ENCODE assay signal across 12 cellular contexts in the genomic region with DNA sequence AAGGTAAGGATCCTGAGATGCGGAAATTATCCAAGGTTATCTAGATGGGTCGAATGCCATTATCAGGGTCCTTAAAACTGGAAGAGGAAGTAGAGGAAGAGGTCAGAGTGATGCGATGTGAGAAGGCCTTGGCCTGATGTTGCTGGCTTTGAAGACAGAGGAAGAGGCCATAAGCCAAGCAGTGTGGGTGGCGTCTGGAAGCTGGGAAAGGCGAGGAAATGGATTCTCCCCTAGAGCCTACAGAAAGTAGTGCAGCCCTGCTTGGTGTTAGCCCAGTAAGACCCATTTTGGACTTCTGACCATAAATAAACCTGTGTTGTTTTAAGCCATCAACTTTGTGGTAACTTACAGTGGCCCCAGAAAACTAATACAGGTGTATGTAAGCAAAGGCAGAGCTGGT. TPM values are rescaled to one million over a fixed set of nuclear protein-coding genes. Genes with fewer than 3 reads are reported as not detected.
DNase-seq lines count a peak whose midpoint lies in the region; ATAC-seq, FAIRE-seq and TF ChIP-seq lines count a peak whose summit lies in the region.
"Had no signal": no experiment of that assay in that cellular context is flagged by ENCODE, and none has a peak within 500 bp of the region (broad histone marks: within the 10 kb centered on the region; RNA-seq: fewer than 3 reads in every experiment).

No MANE protein-coding gene starts in this region.

- ATAC-seq in SK-N-SH treated with all-trans-retinoic acid at 6 μM for 48 hours (no peak), HCT116 (no peak), K562 (no peak), HG02885 (IDR thresholded peaks at IDR 0.05; ENCODE audit: poor library complexity, unreplicated experiment) (no peak)
- no peak for ATAC-seq in natural killer cell treated with Interleukin-12 subunit alpha and Interleukin-12 subunit beta and Interleukin-15 and Interleukin-18, amount 100 ng/mL, for 72 hours

- RAD21 ChIA-PET in HCT116 (lab: Charles Lee; ENCODE audit: low non-redundant PET in 1 of 2, low total read pairs in 2 of 2, uncharacterized antibody in 2 of 2, unreplicated experiment in 2 of 2), result no interaction called here

- H3K4me1 ChIP-seq in SK-N-SH (ENCODE audit: control insufficient read depth in 1 of 2, insufficient read depth in 2 of 2, low read depth in 1 of 2, low read length in 1 of 2) (peaks cover 0 to 17% of the 10 kb centered on the region in 2 experiments; a peak in 2 of 4 replicates), HCT116 (ENCODE audit: control insufficient read depth in 1 of 2, insufficient read depth in 2 of 2, low read length in 2 of 2) (peaks cover 16 to 48% of the 10 kb centered on the region in 2 experiments), K562 (replicated peaks in 1 of 2; ENCODE audit: control insufficient read depth in 2 of 2, insufficient read depth in 2 of 2, low read length in 2 of 2) (peaks cover 34 to 35% of the 10 kb centered on the region in 2 experiments)

- H3K27ac ChIP-seq in SK-N-SH (ENCODE audit: low read depth in 2 of 2, low read length in 1 of 2), result no peak overlapping the region
- H3K27ac ChIP-seq in HCT116 (ENCODE audit: low read depth, low read length), result 0 out of 2 replicates have a peak overlapping the region, but pooled peaks have one; percentile 2
- no peak overlapping the region for H3K27ac ChIP-seq in K562 (ENCODE audit: extremely low read depth, low read depth, low read length)
- no peak overlapping the region for H3K27ac ChIP-seq in WERI-Rb-1

- 86% methylated on average over 5 of the region's 5 CpGs for WGBS in SK-N-SH (ENCODE audit: low lambda C conversion rate)
- 80% methylated on average over 5 of the region's 5 CpGs for WGBS in K562 (ENCODE audit: insufficient coverage, low coverage, missing lambda C conversion rate)

- TF ChIP-seq CTCF in SK-N-SH (IDR thresholded peaks at IDR 0.05) (0 out of 2 replicates have a peak, but pooled peaks have one; percentile 14), HCT116 (IDR thresholded peaks at IDR 0.05 in 2 of 3, conservative IDR thresholded peaks at IDR 0.05 in 1 of 3; ENCODE audit: borderline replicate concordance in 1 of 3, insufficient read depth in 1 of 3, low read depth in 2 of 3, low read length in 2 of 3) (peak in 2 of 3 experiments; percentile 27 to 33; a peak in 2 of 6 replicates), K562 (IDR thresholded peaks at IDR 0.05 in 2 of 3, conservative IDR thresholded peaks at IDR 0.05 in 1 of 3; ENCODE audit: insufficient read depth in 2 of 3, low read depth in 1 of 3, low read length in 3 of 3) (no peak), WERI-Rb-1 (IDR thresholded peaks at IDR 0.05; ENCODE audit: low read depth, low read length) (no peak)

- H3K27me3 ChIP-seq in SK-N-SH (ENCODE audit: insufficient read depth) (no peaks in the 10 kb centered on the region), HCT116 (ENCODE audit: insufficient read depth, low read length) (no peaks in the 10 kb centered on the region), K562 (ENCODE audit: control insufficient read depth in 2 of 2, insufficient read depth in 2 of 2, low read length in 2 of 2) (no peaks in the 10 kb centered on the region), WERI-Rb-1 (ENCODE audit: insufficient read depth, low read depth, severe bottlenecking) (no peaks in the 10 kb centered on the region)

- no peak overlapping the region for H2AFZ ChIP-seq in SK-N-SH (ENCODE audit: low read depth)
- H2AFZ ChIP-seq in HCT116 (ENCODE audit: low read depth, low read length, poor library complexity, severe bottlenecking), result no peak overlapping the region
- H2AFZ ChIP-seq in K562 (ENCODE audit: low read depth, low read length), result no peak overlapping the region

- peaks cover 38% of the 10 kb centered on the region for H3K79me2 ChIP-seq in SK-N-SH (ENCODE audit: insufficient read depth)
- H3K79me2 ChIP-seq in HCT116 (ENCODE audit: insufficient read depth, low read length), result peaks cover 64% of the 10 kb centered on the region
- peaks cover 49% of the 10 kb centered on the region for H3K79me2 ChIP-seq in K562 (ENCODE audit: control insufficient read depth, insufficient read depth, low read length)

- H3K9me1 ChIP-seq in K562 (ENCODE audit: control insufficient read depth, insufficient read depth, low read length), result no peaks in the 10 kb centered on the region

- intact Hi-C loops in HCT116 (cut with micrococcal nuclease) (no loop called here), K562 (cut with micrococcal nuclease) (no loop called here)

- BruUV-seq in HCT116 (replicated peaks; lab: Mats Ljungman, UMichigan), result no TSS peak
- no TSS peak for BruUV-seq in K562 (replicated peaks; lab: Mats Ljungman, UMichigan)

- POLR2A ChIA-PET in SK-N-SH (lab: Yijun Ruan, JAX), result interaction anchor here (0.6 to 1.1 kb wide), 2 partner anchors 43 to 73 kb away, joined by 3 to 5 read pairs; no protein-coding TSS in a partner anchor
- POLR2A ChIA-PET in HCT116 (lab: Charles Lee), result no interaction called here
- POLR2A ChIA-PET in K562 (lab: Yijun Ruan, JAX), result interaction anchor here (0.6 to 1.5 kb wide), 2 partner anchors 16 to 273 kb away, joined by 3 read pairs; no protein-coding TSS in a partner anchor

- CTCF ChIA-PET in SK-N-SH (lab: Yijun Ruan, JAX), result interaction anchor here (0.9 to 2.7 kb wide), 14 partner anchors 10 to 105 kb away, joined by 3 to 20 read pairs (median 4); no protein-coding TSS in a partner anchor
- CTCF ChIA-PET in HCT116 (lab: Charles Lee), result interaction anchor here (2.4 kb wide), 1 partner anchor 17 kb away, joined by 11 read pairs; no protein-coding TSS in a partner anchor
- CTCF ChIA-PET in K562 (lab: Yijun Ruan, JAX; ENCODE audit: low intra/inter-chr PET ratio), result no interaction called here

- H3K9me2 ChIP-seq in SK-N-SH (no peaks in the 10 kb centered on the region), HCT116 (ENCODE audit: insufficient read depth) (no peaks in the 10 kb centered on the region)

- H3K9ac ChIP-seq in SK-N-SH, result no peak overlapping the region
- H3K9ac ChIP-seq in HCT116 (ENCODE audit: low read length), result no peak overlapping the region
- H3K9ac ChIP-seq in K562 (ENCODE audit: insufficient read depth in 1 of 2, low read depth in 2 of 2, low read length in 2 of 2), result no peak overlapping the region

- in situ Hi-C loops in K562 (cut with MboI), result loop anchor here (5.0 kb wide), 1 partner anchor 76 kb away; no protein-coding TSS in a partner anchor

- H3K9me3 ChIP-seq in SK-N-SH, result no peaks in the 10 kb centered on the region
- peaks cover 4 to 17% of the 10 kb centered on the region in 2 experiments; a peak in 2 of 4 replicates for H3K9me3 ChIP-seq in HCT116 (ENCODE audit: control insufficient read depth in 1 of 2, insufficient read depth in 1 of 2, low read depth in 1 of 2, low read length in 2 of 2)
- no peaks in the 10 kb centered on the region for H3K9me3 ChIP-seq in K562 (replicated peaks; ENCODE audit: control insufficient read depth, insufficient read depth, low read depth, low read length)
- no peaks in the 10 kb centered on the region for H3K9me3 ChIP-seq in WERI-Rb-1 (ENCODE audit: severe bottlenecking)

- peak overlapping the region; percentile 71 to 88 for H3K27ac Mint-ChIP-seq in natural killer cell treated with Interleukin-12 subunit alpha and Interleukin-12 subunit beta and Interleukin-15 and Interleukin-18, amount 100 ng/mL, for 72 hours
- H3K27ac Mint-ChIP-seq: activated naive CD4-positive, alpha-beta T cell treated with anti-CD3 and anti-CD28 coated beads for 36 hours had no signal

- DNase-seq in SK-N-SH, result no peak
- no peak for DNase-seq in HCT116 (ENCODE audit: low read depth, low spot score)
- DNase-seq in K562 (ENCODE audit: extremely low read depth in 1 of 4, low spot score in 3 of 4), result no peak
- DNase-seq in natural killer cell treated with Interleukin-12 subunit alpha and Interleukin-12 subunit beta and Interleukin-15 and Interleukin-18, amount 100 ng/mL, for 72 hours (ENCODE audit: low spot score), result no peak
- no peak for DNase-seq in HUDEP-2 (lab: John Stamatoyannopoulos, UW; ENCODE audit: unreplicated experiment in 76 of 76)
- DNase-seq in WERI-Rb-1, result no peak
- DNase-seq: activated naive CD4-positive, alpha-beta T cell treated with anti-CD3 and anti-CD28 coated beads for 36 hours; NCI-H2029 treated with DMSO at 0.1 percent for 48 hours; spleen had no signal

- H3K36me3 Mint-ChIP-seq in natural killer cell treated with Interleukin-12 subunit alpha and Interleukin-12 subunit beta and Interleukin-15 and Interleukin-18, amount 100 ng/mL, for 72 hours, result no peaks in the 10 kb centered on the region

- peak overlapping the region; percentile 86 for H3K4me2 ChIP-seq in SK-N-SH
- peak overlapping the region; percentile 79; the same call in 1 of the 2 replicates for H3K4me2 ChIP-seq in HCT116 (ENCODE audit: low read length)
- no peak overlapping the region for H3K4me2 ChIP-seq in K562 (ENCODE audit: insufficient read depth, low read length)

- H3K9me3 Mint-ChIP-seq in natural killer cell treated with Interleukin-12 subunit alpha and Interleukin-12 subunit beta and Interleukin-15 and Interleukin-18, amount 100 ng/mL, for 72 hours, result no peaks in the 10 kb centered on the region
- H3K9me3 Mint-ChIP-seq: activated naive CD4-positive, alpha-beta T cell treated with anti-CD3 and anti-CD28 coated beads for 36 hours had no signal

- no peak for FAIRE-seq in K562 (lab: Jason Lieb, UNC)

- peaks cover 14% of the 10 kb centered on the region; the same call in 1 of the 2 replicates for H4K20me1 ChIP-seq in SK-N-SH (ENCODE audit: insufficient read depth)
- peaks cover 3% of the 10 kb centered on the region; the same call in 1 of the 2 replicates for H4K20me1 ChIP-seq in HCT116 (ENCODE audit: insufficient read depth)
- no peaks in the 10 kb centered on the region for H4K20me1 ChIP-seq in K562 (replicated peaks; ENCODE audit: control insufficient read depth, insufficient read depth, low read length)

- H3K27me3 Mint-ChIP-seq in natural killer cell treated with Interleukin-12 subunit alpha and Interleukin-12 subunit beta and Interleukin-15 and Interleukin-18, amount 100 ng/mL, for 72 hours, result peaks cover 0 to 3% of the 10 kb centered on the region in 2 donors

- no peak for TF ChIP-seq RAD21 in SK-N-SH (IDR thresholded peaks at IDR 0.05; ENCODE audit: low read length)
- no peak for TF ChIP-seq RAD21 in HCT116 (IDR thresholded peaks at IDR 0.05; ENCODE audit: low read depth)
- no peak for TF ChIP-seq RAD21 in K562 (CRISPR knock-in tag; conservative IDR thresholded peaks at IDR 0.05 in 1 of 2, IDR thresholded peaks at IDR 0.05 in 1 of 2)

- no peak for TF ChIP-seq EP300 in SK-N-SH (IDR thresholded peaks at IDR 0.05; ENCODE audit: borderline replicate concordance in 1 of 2, low read depth in 1 of 2, low read length in 1 of 2)
- TF ChIP-seq EP300 in K562 (IDR thresholded peaks at IDR 0.05; ENCODE audit: low read length), result no peak

- peaks cover 31 to 34% of the 10 kb centered on the region in 2 donors for H3K4me1 Mint-ChIP-seq in natural killer cell treated with Interleukin-12 subunit alpha and Interleukin-12 subunit beta and Interleukin-15 and Interleukin-18, amount 100 ng/mL, for 72 hours (ENCODE audit: low read depth in 2 of 2)

- no peak overlapping the region for H3K4me3 ChIP-seq in SK-N-SH (ENCODE audit: low read depth in 2 of 2, low read length in 1 of 2)
- H3K4me3 ChIP-seq in HCT116 (replicated peaks in 1 of 2; ENCODE audit: low read depth in 1 of 2, low read length in 2 of 2), result no peak overlapping the region
- no peak overlapping the region for H3K4me3 ChIP-seq in K562
- H3K4me3 ChIP-seq in WERI-Rb-1 (ENCODE audit: low read depth, low read length), result no peak overlapping the region

- H3K36me3 ChIP-seq in SK-N-SH (replicated peaks in 1 of 2; ENCODE audit: control insufficient read depth in 1 of 2, insufficient read depth in 2 of 2, low read length in 1 of 2) (peaks cover 22 to 39% of the 10 kb centered on the region in 2 experiments), HCT116 (ENCODE audit: control insufficient read depth in 1 of 2, insufficient read depth in 2 of 2, low read length in 2 of 2) (peaks cover 18 to 42% of the 10 kb centered on the region in 2 experiments), K562 (ENCODE audit: control insufficient read depth, insufficient read depth, low read length) (peaks cover 41% of the 10 kb centered on the region), WERI-Rb-1 (peaks cover 35% of the 10 kb centered on the region)

- H3F3A ChIP-seq in SK-N-SH (replicated peaks; ENCODE audit: insufficient read depth), result peaks cover 10% of the 10 kb centered on the region

- TF ChIP-seq POLR2A in HCT116 (IDR thresholded peaks at IDR 0.05; ENCODE audit: borderline replicate concordance, extremely low read depth, insufficient read depth, insufficient read length), result no peak
- no peak for TF ChIP-seq POLR2A in K562 (conservative IDR thresholded peaks at IDR 0.05)

- peak overlapping the region; percentile 92 for H3K4me3 Mint-ChIP-seq in natural killer cell treated with Interleukin-12 subunit alpha and Interleukin-12 subunit beta and Interleukin-15 and Interleukin-18, amount 100 ng/mL, for 72 hours

RNA-seq across cellular contexts. Expression of gene SRXN1, which starts 2.0 kb away (rescaled TPM):
- polyA plus RNA-seq in SK-N-SH (2012; rRNA removed) (26.2 and 36.0 TPM in 2 replicates), K562 (2011; rRNA removed) (35.4 and 36.4 TPM in 2 replicates), K562 (2014; fragmentation: Illumina TruSeq; extraction: Trizol) (33.9 and 34.1 TPM in 2 replicates), K562 (2014; fragmentation: Nextera tagmentation; extraction: Ambion mirVana) (1 to 10 TPM; 6.8 to 8.4 TPM), K562 (2014; rRNA removed) (19.4 and 24.4 TPM in 2 replicates)
- polyA plus RNA-seq in SK-N-SH (2012; cell fraction: cytosol; rRNA removed), result 31.0 and 35.8 TPM in 2 replicates
- polyA plus RNA-seq in SK-N-SH (2012; cell fraction: nucleus; rRNA removed), result 7.4 and 14.4 TPM in 2 replicates
- total RNA-seq in HCT116 (2021; ENCODE audit: unreplicated experiment) (80.8 TPM), K562 (2014; rRNA removed) (21.6 and 26.7 TPM in 2 replicates), K562 (2014; rRNA removed; fragmentation: Illumina TruSeq; extraction: Trizol) (29.1 TPM in 2 replicates), K562 (2015; rRNA removed; fragmentation: Illumina TruSeq; extraction: Trizol) (20.2 and 20.6 TPM in 2 replicates), K562 (2021) (23.2 and 27.9 TPM in 2 replicates)
- polyA plus RNA-seq in HCT116 (2012), result 94.4 and 105 TPM in 2 replicates
- total RNA-seq in K562 (2011; cell fraction: chromatin; rRNA removed; ENCODE audit: low replicate concordance), result 10.6 and 14.9 TPM in 2 replicates
- total RNA-seq in K562 (2011; cell fraction: nucleolus; rRNA removed), result 10.3 TPM in 2 replicates
- 13.3 and 13.4 TPM in 2 replicates for total RNA-seq in K562 (2011; cell fraction: nucleoplasm; rRNA removed)
- polyA plus RNA-seq in K562 (2011; cell fraction: cytosol; rRNA removed), result 23.6 and 26.3 TPM in 2 replicates
- polyA plus RNA-seq in K562 (2011; cell fraction: nucleus; rRNA removed), result 10.0 and 12.8 TPM in 2 replicates
- 17.8 and 21.0 TPM in 2 replicates for polyA plus RNA-seq in K562 (2012)
- polyA minus RNA-seq in K562 (2011; rRNA and poly(A)+ RNA removed), result 29.0 and 30.3 TPM in 2 replicates
- 17.8 and 18.5 TPM in 2 replicates for polyA minus RNA-seq in K562 (2011; cell fraction: cytosol; rRNA and poly(A)+ RNA removed)
- 4.0 and 6.7 TPM in 2 replicates for polyA minus RNA-seq in K562 (2011; cell fraction: nucleus; rRNA and poly(A)+ RNA removed)
- total RNA-seq in natural killer cell treated with Interleukin-12 subunit alpha and Interleukin-12 subunit beta and Interleukin-15 and Interleukin-18, amount 100 ng/mL, for 72 hours, result 10 to 100 TPM; 19.4 to 30.2 TPM

RNA-seq across cellular contexts. Expression of gene SCRT2, which starts 24.6 kb away (rescaled TPM):
- not detected in 2 replicates for polyA plus RNA-seq in SK-N-SH (2012; rRNA removed)
- 0.01 and 0.05 TPM in 2 replicates for polyA plus RNA-seq in SK-N-SH (2012; cell fraction: cytosol; rRNA removed)
- polyA plus RNA-seq in SK-N-SH (2012; cell fraction: nucleus; rRNA removed), result 0.04 and 0.08 TPM in 2 replicates
- total RNA-seq in HCT116 (2021; ENCODE audit: unreplicated experiment), result not detected
- not detected in 2 replicates for polyA plus RNA-seq in HCT116 (2012)
- total RNA-seq in K562 (2011; cell fraction: chromatin; rRNA removed; ENCODE audit: low replicate concordance), result 0.18 and 0.37 TPM in 2 replicates
- 0.26 and 0.50 TPM in 2 replicates for total RNA-seq in K562 (2011; cell fraction: nucleolus; rRNA removed)
- total RNA-seq in K562 (2011; cell fraction: nucleoplasm; rRNA removed), result 0.29 and 0.99 TPM in 2 replicates
- 0.04 and 0.05 TPM in 2 replicates for total RNA-seq in K562 (2014; rRNA removed)
- total RNA-seq in K562 (2014; rRNA removed; fragmentation: Illumina TruSeq; extraction: Trizol), result 0.04 TPM in 1 of 2 replicates, not detected in the other
- 0.07 and 0.19 TPM in 2 replicates for total RNA-seq in K562 (2015; rRNA removed; fragmentation: Illumina TruSeq; extraction: Trizol)
- total RNA-seq in K562 (2021), result 0.47 and 0.75 TPM in 2 replicates
- 0.12 and 0.13 TPM in 2 replicates for polyA plus RNA-seq in K562 (2011; rRNA removed)
- 0.10 and 0.63 TPM in 2 replicates for polyA plus RNA-seq in K562 (2011; cell fraction: cytosol; rRNA removed)
- polyA plus RNA-seq in K562 (2011; cell fraction: nucleus; rRNA removed), result 0.91 and 4.1 TPM in 2 replicates
- polyA plus RNA-seq in K562 (2012), result 0.19 and 0.48 TPM in 2 replicates
- polyA plus RNA-seq in K562 (2014; fragmentation: Illumina TruSeq; extraction: Trizol), result 0.30 and 0.36 TPM in 2 replicates
- not detected for polyA plus RNA-seq in K562 (2014; fragmentation: Nextera tagmentation; extraction: Ambion mirVana)
- 0.19 and 0.34 TPM in 2 replicates for polyA plus RNA-seq in K562 (2014; rRNA removed)
- polyA minus RNA-seq in K562 (2011; rRNA and poly(A)+ RNA removed), result 0.12 and 0.25 TPM in 2 replicates
- 0.64 and 1.2 TPM in 2 replicates for polyA minus RNA-seq in K562 (2011; cell fraction: cytosol; rRNA and poly(A)+ RNA removed)
- polyA minus RNA-seq in K562 (2011; cell fraction: nucleus; rRNA and poly(A)+ RNA removed), result 0.44 and 2.2 TPM in 2 replicates
- total RNA-seq in natural killer cell treated with Interleukin-12 subunit alpha and Interleukin-12 subunit beta and Interleukin-15 and Interleukin-18, amount 100 ng/mL, for 72 hours, result not detected
- total RNA-seq: activated naive CD4-positive, alpha-beta T cell treated with anti-CD3 and anti-CD28 coated beads for 36 hours; mucosa of gallbladder had no signal
- polyA plus RNA-seq: spleen had no signal

RNA-seq across cellular contexts. Expression of gene TCF15, which starts 40.8 kb away (rescaled TPM):
- polyA plus RNA-seq in SK-N-SH (2012; rRNA removed) (0.15 TPM in 1 of 2 replicates, not detected in the other), K562 (2011; rRNA removed) (0.93 and 1.7 TPM in 2 replicates), K562 (2014; fragmentation: Illumina TruSeq; extraction: Trizol) (0.62 and 0.98 TPM in 2 replicates), K562 (2014; fragmentation: Nextera tagmentation; extraction: Ambion mirVana) (under 1 TPM; 0.04 to 0.13 TPM), K562 (2014; rRNA removed) (4.2 and 4.5 TPM in 2 replicates)
- polyA plus RNA-seq in SK-N-SH (2012; cell fraction: cytosol; rRNA removed), result 0.04 and 0.13 TPM in 2 replicates
- 0.04 TPM in 1 of 2 replicates, not detected in the other for polyA plus RNA-seq in SK-N-SH (2012; cell fraction: nucleus; rRNA removed)
- total RNA-seq in HCT116 (2021; ENCODE audit: unreplicated experiment) (not detected), K562 (2014; rRNA removed) (2.3 and 4.4 TPM in 2 replicates), K562 (2014; rRNA removed; fragmentation: Illumina TruSeq; extraction: Trizol) (0.96 and 1.2 TPM in 2 replicates), K562 (2015; rRNA removed; fragmentation: Illumina TruSeq; extraction: Trizol) (1.2 and 2.0 TPM in 2 replicates), K562 (2021) (3.8 and 5.0 TPM in 2 replicates)
- not detected in 2 replicates for polyA plus RNA-seq in HCT116 (2012)
- 0.79 and 1.6 TPM in 2 replicates for total RNA-seq in K562 (2011; cell fraction: chromatin; rRNA removed; ENCODE audit: low replicate concordance)
- 1.6 and 2.0 TPM in 2 replicates for total RNA-seq in K562 (2011; cell fraction: nucleolus; rRNA removed)
- 1.6 and 1.8 TPM in 2 replicates for total RNA-seq in K562 (2011; cell fraction: nucleoplasm; rRNA removed)
- 1.8 and 4.0 TPM in 2 replicates for polyA plus RNA-seq in K562 (2011; cell fraction: cytosol; rRNA removed)
- polyA plus RNA-seq in K562 (2011; cell fraction: nucleus; rRNA removed), result 2.4 and 2.7 TPM in 2 replicates
- polyA plus RNA-seq in K562 (2012), result 2.4 and 2.8 TPM in 2 replicates
- polyA minus RNA-seq in K562 (2011; rRNA and poly(A)+ RNA removed), result 0.28 and 0.33 TPM in 2 replicates
- 0.57 and 2.8 TPM in 2 replicates for polyA minus RNA-seq in K562 (2011; cell fraction: cytosol; rRNA and poly(A)+ RNA removed)
- 1.1 and 1.2 TPM in 2 replicates for polyA minus RNA-seq in K562 (2011; cell fraction: nucleus; rRNA and poly(A)+ RNA removed)
- total RNA-seq in natural killer cell treated with Interleukin-12 subunit alpha and Interleukin-12 subunit beta and Interleukin-15 and Interleukin-18, amount 100 ng/mL, for 72 hours, result under 1 TPM in 1 of 2 donors, not detected in 1; 0.36 TPM
- total RNA-seq: activated naive CD4-positive, alpha-beta T cell treated with anti-CD3 and anti-CD28 coated beads for 36 hours had no signal

Comparison
In these comparisons a context has a peak if more than half of its experiments do, and no peak if none do; other contexts are left out.
1. CTCF ChIP-seq: peak in SK-N-SH (single experiment) and HCT116 (2 of 3); none in K562 (0 of 3) and WERI-Rb-1 (single experiment).
2. Of the 27 proteins assayed by ChIP-seq in both K562 and SK-N-SH: peak only in K562: MAX; only in SK-N-SH: CTCF; in both: none; in neither: 25.